23 cellular contexts compared by ENCODE assay signal in genomic region chr7:52973126-52973525, GRCh38.
"Had no signal": no experiment of that assay in that cellular context is flagged by ENCODE, and none has a peak within 500 bp of the region (broad histone marks: within the 10 kb centered on the region; RNA-seq: fewer than 3 reads in every experiment).

No MANE protein-coding gene starts in this region.

- DNase-seq: colonic mucosa; cortex of kidney; dermis blood vessel endothelial cell; dorsolateral prefrontal cortex; effector CD4-positive, alpha-beta T cell; effector CD8-positive, alpha-beta T cell; effector memory CD4-positive, alpha-beta T cell; effector memory CD8-positive, alpha-beta T cell; endodermal cell; erythroblast; esophagus squamous epithelium; foreskin fibroblast; foreskin keratinocyte; foreskin melanocyte; gastrocnemius medialis; glutamatergic neuron; head of caudate nucleus; heart left ventricle; heart right ventricle had no signal

- H3K27ac ChIP-seq: colonic mucosa, coronary artery, dorsolateral prefrontal cortex, epithelial cell of prostate, esophagus muscularis mucosa, esophagus squamous epithelium, foreskin keratinocyte, gastrocnemius medialis, gastroesophageal sphincter, heart left ventricle, heart right ventricle had no signal

- H3K36me3 ChIP-seq: colonic mucosa, esophagus muscularis mucosa, esophagus squamous epithelium, gastrocnemius medialis, gastroesophageal sphincter, heart left ventricle, heart right ventricle had no signal

- H3K27me3 ChIP-seq: colonic mucosa, dorsolateral prefrontal cortex, esophagus muscularis mucosa, esophagus squamous epithelium, foreskin keratinocyte, gastrocnemius medialis, gastroesophageal sphincter, heart left ventricle, heart right ventricle had no signal

- H3K4me3 ChIP-seq: colonic mucosa, coronary artery, dorsolateral prefrontal cortex, esophagus muscularis mucosa, esophagus squamous epithelium, gastrocnemius medialis, gastroesophageal sphincter, heart left ventricle, heart right ventricle had no signal

- H3K9me3 ChIP-seq: colonic mucosa, esophagus muscularis mucosa, esophagus squamous epithelium, gastrocnemius medialis, gastroesophageal sphincter, heart left ventricle, heart right ventricle had no signal
